Comparison of ENCODE assay signal across 22 cellular contexts in the genomic region with DNA sequence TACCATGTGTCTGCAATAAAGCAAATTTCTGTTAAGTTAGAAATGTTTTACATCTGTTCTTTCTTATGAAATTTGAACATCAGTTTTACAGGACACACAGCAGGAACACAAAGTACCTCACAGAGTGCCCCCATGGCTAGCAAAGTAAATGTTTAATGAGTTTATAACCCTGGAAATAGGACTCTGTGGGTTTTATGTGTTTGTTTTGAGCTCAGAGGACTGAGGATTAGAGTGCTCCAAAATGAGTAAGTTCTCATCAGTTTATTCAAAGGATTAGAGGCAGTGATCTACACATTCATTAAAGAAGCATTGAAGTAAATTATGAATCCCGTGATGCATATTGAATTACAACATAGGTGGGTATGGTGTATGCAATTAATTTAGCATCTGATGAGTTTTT.
A peak's percentile ranks its signal among the peaks of the same experiment; 100 is the strongest.
DNase-seq lines count a peak whose midpoint lies in the region; ATAC-seq and TF ChIP-seq lines count a peak whose summit lies in the region.
"Had no signal": no experiment of that assay in that cellular context is flagged by ENCODE, and none has a peak within 500 bp of the region (broad histone marks: within the 10 kb centered on the region; RNA-seq: fewer than 3 reads in every experiment).

No MANE protein-coding gene starts in this region.

- no peak overlapping the region for H3K4me3 ChIP-seq in astrocyte of the spinal cord (ENCODE audit: low read depth, low read length)
- no peak overlapping the region for H3K4me3 ChIP-seq in lower leg skin (ENCODE audit: low read depth, poor library complexity, severe bottlenecking)
- H3K4me3 ChIP-seq: BLaER1 treated with 17β-estradiol and CSF1 and Interleukin-3, amounts not matched to agents 10 nM and 100 nM; GM12878; HAP-1; thyroid gland had no signal

- DNase-seq in DMS53 (lab: John Stamatoyannopoulos, UW), result peak; percentile 59
- no peak for DNase-seq in DMS53 treated with DMSO at 0.1 percent for 48 hours (lab: John Stamatoyannopoulos, UW; ENCODE audit: unreplicated experiment)
- DNase-seq in astrocyte of the spinal cord (ENCODE audit: low read depth, low spot score), result peak; percentile 76
- no peak for DNase-seq in left lobe of liver (ENCODE audit: low spot score)
- DNase-seq in COR-L47 (lab: John Stamatoyannopoulos, UW), result no peak
- no peak for DNase-seq in SIG-M5 treated with dmso at 0.1 percent for 504 hours (lab: John Stamatoyannopoulos, UW; ENCODE audit: unreplicated experiment)
- DNase-seq in NCI-H1105 (lab: John Stamatoyannopoulos, UW), result no peak
- DNase-seq in lower leg skin (ENCODE audit: low spot score in 2 of 2), result no peak
- DNase-seq: 8988T; activated CD4-positive, alpha-beta T cell treated with anti-CD3 and anti-CD28 coated beads for 48 hours; amniotic stem cell; caudate nucleus; MM.1S; NCI-H1694 treated with DMSO at 0.1 percent for 48 hours; NCI-H226; right cardiac atrium; RPMI8226; thyroid gland had no signal

- in situ Hi-C loops in astrocyte of the spinal cord (cut with HindIII; ENCODE audit: low sequenced_read_pairs), result no loop called here

- TF ChIP-seq POLR2A in lower leg skin (IDR thresholded peaks at IDR 0.05), result no peak

- intact Hi-C loops in lower leg skin (cut with DNase I; ENCODE audit: low total_unique reads), result no loop called here

- 64 to 66% methylated on average over 1 of the region's 1 CpG for WGBS in lower leg skin, 2 donors

- no peak for TF ChIP-seq CTCF in astrocyte of the spinal cord (IDR thresholded peaks at IDR 0.05; ENCODE audit: low read depth, low read length)
- no peak for TF ChIP-seq CTCF in lower leg skin (IDR thresholded peaks at IDR 0.05)

- peak; percentile 75 for ATAC-seq in left lobe of liver
- ATAC-seq: GM12878; right cardiac atrium; stimulated activated memory B cell treated with anti-CD40 and anti-IgM and Interleukin-4, amounts not matched to agents 10 μg/mL and 1 μg/mL and 100 μg/mL, for 72 hours had no signal

Comparison
In these comparisons a context has a peak if more than half of its experiments do, and no peak if none do; other contexts are left out.
1. DNase-seq: peak in DMS53 (single experiment) and astrocyte of the spinal cord (single experiment); none in DMS53 treated with DMSO at 0.1 percent for 48 hours (single experiment), left lobe of liver (single experiment), COR-L47 (single experiment), SIG-M5 treated with dmso at 0.1 percent for 504 hours (single experiment), NCI-H1105 (single experiment) and lower leg skin (0 of 2).